ENCODE assay signal across 3 cellular contexts in the genomic region with DNA sequence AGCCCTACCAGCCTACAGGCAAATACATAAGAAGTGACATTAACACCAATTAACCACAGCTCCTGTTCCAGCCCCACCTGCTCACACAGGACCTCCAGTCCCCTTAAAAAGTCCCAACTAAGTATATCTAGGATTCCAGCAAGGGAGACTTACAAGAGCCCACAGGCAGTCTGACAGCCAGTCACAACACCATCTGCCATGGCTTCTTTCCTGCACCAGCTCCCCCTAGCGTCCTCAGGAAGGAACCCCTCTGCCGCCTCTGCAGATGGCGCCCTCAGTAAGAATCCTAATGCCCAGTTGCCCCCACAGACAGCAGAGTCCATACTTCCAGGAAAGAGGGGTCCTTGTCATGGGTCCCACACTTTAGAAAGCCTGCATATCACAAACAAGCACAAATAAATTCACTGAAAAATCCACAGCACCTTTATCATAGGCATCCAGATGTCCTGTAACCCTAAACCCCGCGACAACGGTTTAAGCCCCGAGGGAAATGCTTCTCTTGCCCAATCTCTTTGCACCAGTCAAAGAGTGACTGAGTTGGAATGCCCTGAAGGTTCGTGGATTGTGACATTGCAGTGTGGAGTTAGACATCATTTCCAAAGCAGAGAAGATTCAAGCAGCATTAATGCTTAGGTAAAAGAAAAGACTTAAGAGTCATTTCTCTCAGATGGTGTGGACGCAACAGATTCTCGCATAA.
TF ChIP-seq lines count a peak whose summit lies in the region.

No MANE protein-coding gene starts in this region.

TF ChIP-seq in SK-N-SH, 30 proteins besides CTCF, POLR2A, EP300 and RAD21 (continued from another document and continues in another):
- TF ChIP-seq, protein P1, sequence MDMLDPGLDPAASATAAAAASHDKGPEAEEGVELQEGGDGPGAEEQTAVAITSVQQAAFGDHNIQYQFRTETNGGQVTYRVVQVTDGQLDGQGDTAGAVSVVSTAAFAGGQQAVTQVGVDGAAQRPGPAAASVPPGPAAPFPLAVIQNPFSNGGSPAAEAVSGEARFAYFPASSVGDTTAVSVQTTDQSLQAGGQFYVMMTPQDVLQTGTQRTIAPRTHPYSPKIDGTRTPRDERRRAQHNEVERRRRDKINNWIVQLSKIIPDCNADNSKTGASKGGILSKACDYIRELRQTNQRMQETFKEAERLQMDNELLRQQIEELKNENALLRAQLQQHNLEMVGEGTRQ (IDR thresholded peaks at IDR 0.05; ENCODE audit: borderline replicate concordance, low read depth, low read length): no peak
- TF ChIP-seq FOSL2 (IDR thresholded peaks at IDR 0.05; ENCODE audit: borderline replicate concordance, low read depth): no peak
- no peak for TF ChIP-seq NFIC (IDR thresholded peaks at IDR 0.05; ENCODE audit: borderline replicate concordance)
- TF ChIP-seq, protein P2, sequence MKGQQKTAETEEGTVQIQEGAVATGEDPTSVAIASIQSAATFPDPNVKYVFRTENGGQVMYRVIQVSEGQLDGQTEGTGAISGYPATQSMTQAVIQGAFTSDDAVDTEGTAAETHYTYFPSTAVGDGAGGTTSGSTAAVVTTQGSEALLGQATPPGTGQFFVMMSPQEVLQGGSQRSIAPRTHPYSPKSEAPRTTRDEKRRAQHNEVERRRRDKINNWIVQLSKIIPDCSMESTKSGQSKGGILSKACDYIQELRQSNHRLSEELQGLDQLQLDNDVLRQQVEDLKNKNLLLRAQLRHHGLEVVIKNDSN (IDR thresholded peaks at IDR 0.05; ENCODE audit: borderline replicate concordance, low read depth): no peak
- no peak for TF ChIP-seq JUND (IDR thresholded peaks at IDR 0.05)
- no peak for TF ChIP-seq FOXM1 (IDR thresholded peaks at IDR 0.05; ENCODE audit: low read depth)
- TF ChIP-seq, protein P3, sequence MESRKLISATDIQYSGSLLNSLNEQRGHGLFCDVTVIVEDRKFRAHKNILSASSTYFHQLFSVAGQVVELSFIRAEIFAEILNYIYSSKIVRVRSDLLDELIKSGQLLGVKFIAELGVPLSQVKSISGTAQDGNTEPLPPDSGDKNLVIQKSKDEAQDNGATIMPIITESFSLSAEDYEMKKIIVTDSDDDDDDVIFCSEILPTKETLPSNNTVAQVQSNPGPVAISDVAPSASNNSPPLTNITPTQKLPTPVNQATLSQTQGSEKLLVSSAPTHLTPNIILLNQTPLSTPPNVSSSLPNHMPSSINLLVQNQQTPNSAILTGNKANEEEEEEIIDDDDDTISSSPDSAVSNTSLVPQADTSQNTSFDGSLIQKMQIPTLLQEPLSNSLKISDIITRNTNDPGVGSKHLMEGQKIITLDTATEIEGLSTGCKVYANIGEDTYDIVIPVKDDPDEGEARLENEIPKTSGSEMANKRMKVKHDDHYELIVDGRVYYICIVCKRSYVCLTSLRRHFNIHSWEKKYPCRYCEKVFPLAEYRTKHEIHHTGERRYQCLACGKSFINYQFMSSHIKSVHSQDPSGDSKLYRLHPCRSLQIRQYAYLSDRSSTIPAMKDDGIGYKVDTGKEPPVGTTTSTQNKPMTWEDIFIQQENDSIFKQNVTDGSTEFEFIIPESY (IDR thresholded peaks at IDR 0.05; ENCODE audit: borderline replicate concordance, low read depth): no peak
- no peak for TF ChIP-seq GATA2 (CRISPR knock-in tag; IDR thresholded peaks at IDR 0.05)
- TF ChIP-seq, protein P4, sequence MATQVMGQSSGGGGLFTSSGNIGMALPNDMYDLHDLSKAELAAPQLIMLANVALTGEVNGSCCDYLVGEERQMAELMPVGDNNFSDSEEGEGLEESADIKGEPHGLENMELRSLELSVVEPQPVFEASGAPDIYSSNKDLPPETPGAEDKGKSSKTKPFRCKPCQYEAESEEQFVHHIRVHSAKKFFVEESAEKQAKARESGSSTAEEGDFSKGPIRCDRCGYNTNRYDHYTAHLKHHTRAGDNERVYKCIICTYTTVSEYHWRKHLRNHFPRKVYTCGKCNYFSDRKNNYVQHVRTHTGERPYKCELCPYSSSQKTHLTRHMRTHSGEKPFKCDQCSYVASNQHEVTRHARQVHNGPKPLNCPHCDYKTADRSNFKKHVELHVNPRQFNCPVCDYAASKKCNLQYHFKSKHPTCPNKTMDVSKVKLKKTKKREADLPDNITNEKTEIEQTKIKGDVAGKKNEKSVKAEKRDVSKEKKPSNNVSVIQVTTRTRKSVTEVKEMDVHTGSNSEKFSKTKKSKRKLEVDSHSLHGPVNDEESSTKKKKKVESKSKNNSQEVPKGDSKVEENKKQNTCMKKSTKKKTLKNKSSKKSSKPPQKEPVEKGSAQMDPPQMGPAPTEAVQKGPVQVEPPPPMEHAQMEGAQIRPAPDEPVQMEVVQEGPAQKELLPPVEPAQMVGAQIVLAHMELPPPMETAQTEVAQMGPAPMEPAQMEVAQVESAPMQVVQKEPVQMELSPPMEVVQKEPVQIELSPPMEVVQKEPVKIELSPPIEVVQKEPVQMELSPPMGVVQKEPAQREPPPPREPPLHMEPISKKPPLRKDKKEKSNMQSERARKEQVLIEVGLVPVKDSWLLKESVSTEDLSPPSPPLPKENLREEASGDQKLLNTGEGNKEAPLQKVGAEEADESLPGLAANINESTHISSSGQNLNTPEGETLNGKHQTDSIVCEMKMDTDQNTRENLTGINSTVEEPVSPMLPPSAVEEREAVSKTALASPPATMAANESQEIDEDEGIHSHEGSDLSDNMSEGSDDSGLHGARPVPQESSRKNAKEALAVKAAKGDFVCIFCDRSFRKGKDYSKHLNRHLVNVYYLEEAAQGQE (IDR thresholded peaks at IDR 0.05; ENCODE audit: low read depth, low read length): no peak

TF ChIP-seq in SK-N-SH treated with all-trans-retinoic acid at 6 μM for 48 hours, 23 proteins besides CTCF, POLR2A, EP300 and RAD21 (continued from another document):
- no peak for TF ChIP-seq SNAI2 (CRISPR knock-in tag; IDR thresholded peaks at IDR 0.05)
- TF ChIP-seq, protein P5, sequence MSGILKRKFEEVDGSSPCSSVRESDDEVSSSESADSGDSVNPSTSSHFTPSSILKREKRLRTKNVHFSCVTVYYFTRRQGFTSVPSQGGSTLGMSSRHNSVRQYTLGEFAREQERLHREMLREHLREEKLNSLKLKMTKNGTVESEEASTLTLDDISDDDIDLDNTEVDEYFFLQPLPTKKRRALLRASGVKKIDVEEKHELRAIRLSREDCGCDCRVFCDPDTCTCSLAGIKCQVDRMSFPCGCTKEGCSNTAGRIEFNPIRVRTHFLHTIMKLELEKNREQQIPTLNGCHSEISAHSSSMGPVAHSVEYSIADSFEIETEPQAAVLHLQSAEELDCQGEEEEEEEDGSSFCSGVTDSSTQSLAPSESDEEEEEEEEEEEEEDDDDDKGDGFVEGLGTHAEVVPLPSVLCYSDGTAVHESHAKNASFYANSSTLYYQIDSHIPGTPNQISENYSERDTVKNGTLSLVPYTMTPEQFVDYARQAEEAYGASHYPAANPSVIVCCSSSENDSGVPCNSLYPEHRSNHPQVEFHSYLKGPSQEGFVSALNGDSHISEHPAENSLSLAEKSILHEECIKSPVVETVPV (CRISPR knock-in tag; IDR thresholded peaks at IDR 0.05): no peak
- TF ChIP-seq, protein P6, sequence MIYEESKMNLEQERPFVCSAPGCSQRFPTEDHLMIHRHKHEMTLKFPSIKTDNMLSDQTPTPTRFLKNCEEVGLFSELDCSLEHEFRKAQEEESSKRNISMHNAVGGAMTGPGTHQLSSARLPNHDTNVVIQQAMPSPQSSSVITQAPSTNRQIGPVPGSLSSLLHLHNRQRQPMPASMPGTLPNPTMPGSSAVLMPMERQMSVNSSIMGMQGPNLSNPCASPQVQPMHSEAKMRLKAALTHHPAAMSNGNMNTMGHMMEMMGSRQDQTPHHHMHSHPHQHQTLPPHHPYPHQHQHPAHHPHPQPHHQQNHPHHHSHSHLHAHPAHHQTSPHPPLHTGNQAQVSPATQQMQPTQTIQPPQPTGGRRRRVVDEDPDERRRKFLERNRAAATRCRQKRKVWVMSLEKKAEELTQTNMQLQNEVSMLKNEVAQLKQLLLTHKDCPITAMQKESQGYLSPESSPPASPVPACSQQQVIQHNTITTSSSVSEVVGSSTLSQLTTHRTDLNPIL (CRISPR knock-in tag; IDR thresholded peaks at IDR 0.05; ENCODE audit: low read depth): no peak
- TF ChIP-seq CSDC2 (CRISPR knock-in tag; IDR thresholded peaks at IDR 0.05): no peak
- no peak for TF ChIP-seq ZNF8 (CRISPR knock-in tag; IDR thresholded peaks at IDR 0.05)
- TF ChIP-seq ESRRG (CRISPR knock-in tag; IDR thresholded peaks at IDR 0.05): no peak

TF ChIP-seq in GM12878, 131 proteins besides CTCF, POLR2A, EP300 and RAD21:
- TF ChIP-seq BHLHE40 (IDR thresholded peaks at IDR 0.05; ENCODE audit: borderline replicate concordance in 1 of 2, low read depth in 2 of 2, low read length in 1 of 2): peak in 1 of 2 experiments; percentile 15; a peak in 1 of 4 replicates
- TF ChIP-seq ZBED1 (IDR thresholded peaks at IDR 0.05; ENCODE audit: borderline replicate concordance): no peak; the same call in 1 of the 2 replicates
- TF ChIP-seq EED (IDR thresholded peaks at IDR 0.05; ENCODE audit: low read depth): peak; percentile 51; the same call in 1 of the 2 replicates
- TF ChIP-seq, protein P7, sequence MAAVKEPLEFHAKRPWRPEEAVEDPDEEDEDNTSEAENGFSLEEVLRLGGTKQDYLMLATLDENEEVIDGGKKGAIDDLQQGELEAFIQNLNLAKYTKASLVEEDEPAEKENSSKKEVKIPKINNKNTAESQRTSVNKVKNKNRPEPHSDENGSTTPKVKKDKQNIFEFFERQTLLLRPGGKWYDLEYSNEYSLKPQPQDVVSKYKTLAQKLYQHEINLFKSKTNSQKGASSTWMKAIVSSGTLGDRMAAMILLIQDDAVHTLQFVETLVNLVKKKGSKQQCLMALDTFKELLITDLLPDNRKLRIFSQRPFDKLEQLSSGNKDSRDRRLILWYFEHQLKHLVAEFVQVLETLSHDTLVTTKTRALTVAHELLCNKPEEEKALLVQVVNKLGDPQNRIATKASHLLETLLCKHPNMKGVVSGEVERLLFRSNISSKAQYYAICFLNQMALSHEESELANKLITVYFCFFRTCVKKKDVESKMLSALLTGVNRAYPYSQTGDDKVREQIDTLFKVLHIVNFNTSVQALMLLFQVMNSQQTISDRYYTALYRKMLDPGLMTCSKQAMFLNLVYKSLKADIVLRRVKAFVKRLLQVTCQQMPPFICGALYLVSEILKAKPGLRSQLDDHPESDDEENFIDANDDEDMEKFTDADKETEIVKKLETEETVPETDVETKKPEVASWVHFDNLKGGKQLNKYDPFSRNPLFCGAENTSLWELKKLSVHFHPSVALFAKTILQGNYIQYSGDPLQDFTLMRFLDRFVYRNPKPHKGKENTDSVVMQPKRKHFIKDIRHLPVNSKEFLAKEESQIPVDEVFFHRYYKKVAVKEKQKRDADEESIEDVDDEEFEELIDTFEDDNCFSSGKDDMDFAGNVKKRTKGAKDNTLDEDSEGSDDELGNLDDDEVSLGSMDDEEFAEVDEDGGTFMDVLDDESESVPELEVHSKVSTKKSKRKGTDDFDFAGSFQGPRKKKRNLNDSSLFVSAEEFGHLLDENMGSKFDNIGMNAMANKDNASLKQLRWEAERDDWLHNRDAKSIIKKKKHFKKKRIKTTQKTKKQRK (IDR thresholded peaks at IDR 0.05; ENCODE audit: low read depth, low read length): no peak
- TF ChIP-seq SMC3 (IDR thresholded peaks at IDR 0.05; ENCODE audit: borderline replicate concordance, low read length): peak; percentile 19; the same call in 1 of the 2 replicates
- 0 out of 4 replicates have a peak, but pooled peaks of 1 of the 2 experiments have one; percentile 5 for TF ChIP-seq IKZF2 (IDR thresholded peaks at IDR 0.05)
- 0 out of 2 replicates have a peak, but pooled peaks have one; percentile 12 for TF ChIP-seq TCF12 (IDR thresholded peaks at IDR 0.05; ENCODE audit: low read depth, low read length)
- peak; percentile 74 for TF ChIP-seq YY1 (IDR thresholded peaks at IDR 0.05; ENCODE audit: low read depth, low read length)
- peak; percentile 59; the same call in 1 of the 2 replicates for TF ChIP-seq IKZF1 (conservative IDR thresholded peaks at IDR 0.05)
- TF ChIP-seq, protein P3 (IDR thresholded peaks at IDR 0.05): peak; percentile 100
- TF ChIP-seq NFYA (IDR thresholded peaks at IDR 0.05; ENCODE audit: borderline replicate concordance, low read depth, low read length): no peak
- 0 out of 2 replicates have a peak, but pooled peaks have one; percentile 0 for TF ChIP-seq DPF2 (IDR thresholded peaks at IDR 0.05)
- TF ChIP-seq MEF2B (IDR thresholded peaks at IDR 0.05; ENCODE audit: partially characterized antibody, poor library complexity, severe bottlenecking): peak; percentile 40
